Comparison of ENCODE assay signal across 13 cellular contexts in genomic region chr11:31799036-31799793, GRCh38. TPM values are rescaled to one million over a fixed set of nuclear protein-coding genes. Genes with fewer than 3 reads are reported as not detected.
DNase-seq lines count a peak whose midpoint lies in the region; ATAC-seq and TF ChIP-seq lines count a peak whose summit lies in the region.
"Had no signal": no experiment of that assay in that cellular context is flagged by ENCODE, and none has a peak within 500 bp of the region (broad histone marks: within the 10 kb centered on the region; RNA-seq: fewer than 3 reads in every experiment).

No MANE protein-coding gene starts in this region.

- H3F3A ChIP-seq in neural progenitor cell (ENCODE audit: low read depth) = peaks cover 95% of the 10 kb centered on the region

- H3K27ac ChIP-seq in neural progenitor cell (peak overlapping the region; percentile 19), testis (no peak overlapping the region), A673 (ENCODE audit: low read depth, low read length, poor library complexity, severe bottlenecking) (no peak overlapping the region)

- WGBS in testis, 2 donors = 2 to 5% methylated on average over 17 to 59 of the region's 59 CpGs

- H3K27ac Mint-ChIP-seq in neural progenitor cell = no peak overlapping the region

- H3K4me3 ChIP-seq in GM12864 (ENCODE audit: low read depth, low read length) (peak overlapping the region; percentile 44), neural progenitor cell (peak overlapping the region; percentile 39), testis (no peak overlapping the region), A673 (ENCODE audit: low read depth, low read length, poor library complexity, severe bottlenecking) (no peak overlapping the region)

- BruUV-seq in A673 (replicated peaks; lab: Mats Ljungman, UMichigan) = no TSS peak

- intact Hi-C loops in testis (cut with DNase I; ENCODE audit: low total_unique reads) = no loop called here
- intact Hi-C loops in A673 (cut with micrococcal nuclease; ENCODE audit: unreplicated experiment) = no loop called here

- DNase-seq in GM12864 (ENCODE audit: low read depth) (no peak), ecto neural progenitor cell (ENCODE audit: low spot score) (peak; percentile 57), neural progenitor cell (ENCODE audit: low spot score) (peak; percentile 68), testis (no peak), HUDEP-2 (lab: John Stamatoyannopoulos, UW; ENCODE audit: unreplicated experiment in 76 of 76) (no peak), A673 (ENCODE audit: low spot score) (no peak)
- DNase-seq: activated CD4-positive, alpha-beta T cell treated with anti-CD3 and anti-CD28 coated beads for 1 hour; Calu3; KG1; NCI-H2171 treated with DMSO at 0.1 percent for 48 hours; SIG-M5 had no signal

- H3K4me3 Mint-ChIP-seq in neural progenitor cell = peak overlapping the region; percentile 73

- no peak for TF ChIP-seq POLR2A in testis (IDR thresholded peaks at IDR 0.05)

- H3K36me3 ChIP-seq in neural progenitor cell (peaks cover 30% of the 10 kb centered on the region), testis (ENCODE audit: low read depth, missing control alignments) (no peaks in the 10 kb centered on the region), A673 (ENCODE audit: insufficient read depth, low read length, poor library complexity, severe bottlenecking) (peaks cover 9% of the 10 kb centered on the region)

- peak; percentile 6 for ATAC-seq in HG03354 (IDR thresholded peaks at IDR 0.05; ENCODE audit: poor library complexity, severe bottlenecking, unreplicated experiment)
- no peak for ATAC-seq in HG03457 (IDR thresholded peaks at IDR 0.05; ENCODE audit: unreplicated experiment)

- TF ChIP-seq CTCF in GM12864 (IDR thresholded peaks at IDR 0.05; ENCODE audit: low read depth, low read length, missing control alignments) (no peak), neural progenitor cell (IDR thresholded peaks at IDR 0.05) (no peak), testis (IDR thresholded peaks at IDR 0.05) (no peak), A673 (conservative IDR thresholded peaks at IDR 0.05; ENCODE audit: low read depth, low read length) (no peak)

- POLR2A ChIA-PET in A673 (lab: Charles Lee; ENCODE audit: low non-redundant PET) = no interaction called here

- no peaks in the 10 kb centered on the region for H3K9me3 ChIP-seq in neural progenitor cell (ENCODE audit: low read depth)
- H3K9me3 ChIP-seq in testis = no peaks in the 10 kb centered on the region
- no peaks in the 10 kb centered on the region for H3K9me3 ChIP-seq in A673 (ENCODE audit: low read depth, low read length, poor library complexity, severe bottlenecking)

- peaks cover 78% of the 10 kb centered on the region for H4K20me1 ChIP-seq in neural progenitor cell (ENCODE audit: low read depth)

- peaks cover 69% of the 10 kb centered on the region for H3K36me3 Mint-ChIP-seq in neural progenitor cell

- peaks cover 11% of the 10 kb centered on the region for H3K9me3 Mint-ChIP-seq in neural progenitor cell

- H3K79me2 ChIP-seq in neural progenitor cell (ENCODE audit: low read depth) = peaks cover 51% of the 10 kb centered on the region

- H2AFZ ChIP-seq in neural progenitor cell (replicated peaks) = no peak overlapping the region

- H3K4me1 ChIP-seq in neural progenitor cell (peaks cover 95% of the 10 kb centered on the region), testis (peaks cover 4% of the 10 kb centered on the region), A673 (ENCODE audit: insufficient read depth, low read length, poor library complexity, severe bottlenecking) (no peaks in the 10 kb centered on the region)

- CTCF ChIA-PET in A673 (lab: Charles Lee) = interaction anchor here (0.6 kb wide), 3 partner anchors 9 to 69 kb away, joined by 3 to 5 read pairs (median 4); no protein-coding TSS in a partner anchor

- peaks cover 56% of the 10 kb centered on the region for H3K4me1 Mint-ChIP-seq in neural progenitor cell

- H3K27me3 Mint-ChIP-seq in neural progenitor cell (ENCODE audit: insufficient read depth, low read depth) = peaks cover 35% of the 10 kb centered on the region

- peak overlapping the region; percentile 68 for H3K4me2 ChIP-seq in neural progenitor cell

- H3K9ac ChIP-seq in neural progenitor cell = no peak overlapping the region

- peaks cover 55% of the 10 kb centered on the region for H3K27me3 ChIP-seq in neural progenitor cell
- H3K27me3 ChIP-seq in testis = peaks cover 2% of the 10 kb centered on the region
- H3K27me3 ChIP-seq in A673 (replicated peaks; ENCODE audit: insufficient read depth, low read depth, low read length, poor library complexity) = peaks cover 69% of the 10 kb centered on the region

RNA-seq across cellular contexts. Expression of gene PAX6, which starts 11.9 kb away (rescaled TPM):
- total RNA-seq in neural progenitor cell (ENCODE audit: low replicate concordance) = 190 and 215 TPM in 2 replicates
- total RNA-seq in testis = 1 to 10 TPM; 4.1 to 8.3 TPM
- polyA plus RNA-seq in testis (ENCODE audit: insufficient read depth, low read depth, low replicate concordance) = 3.1 TPM
- total RNA-seq in A673 (2021) = 22.4 and 33.9 TPM in 2 replicates

Comparison
In these comparisons a context has a peak if more than half of its experiments do, and no peak if none do; other contexts are left out.
1. DNase-seq: peak in ecto neural progenitor cell (single experiment) and neural progenitor cell (single experiment); none in GM12864 (single experiment), testis (single experiment), HUDEP-2 (0 of 76) and A673 (single experiment).
2. H3K4me3 ChIP-seq: peak in GM12864 (single experiment) and neural progenitor cell (single experiment); none in testis (0 of 2) and A673 (single experiment).